Comparison of ENCODE assay signal across 8 cellular contexts in the genomic region with DNA sequence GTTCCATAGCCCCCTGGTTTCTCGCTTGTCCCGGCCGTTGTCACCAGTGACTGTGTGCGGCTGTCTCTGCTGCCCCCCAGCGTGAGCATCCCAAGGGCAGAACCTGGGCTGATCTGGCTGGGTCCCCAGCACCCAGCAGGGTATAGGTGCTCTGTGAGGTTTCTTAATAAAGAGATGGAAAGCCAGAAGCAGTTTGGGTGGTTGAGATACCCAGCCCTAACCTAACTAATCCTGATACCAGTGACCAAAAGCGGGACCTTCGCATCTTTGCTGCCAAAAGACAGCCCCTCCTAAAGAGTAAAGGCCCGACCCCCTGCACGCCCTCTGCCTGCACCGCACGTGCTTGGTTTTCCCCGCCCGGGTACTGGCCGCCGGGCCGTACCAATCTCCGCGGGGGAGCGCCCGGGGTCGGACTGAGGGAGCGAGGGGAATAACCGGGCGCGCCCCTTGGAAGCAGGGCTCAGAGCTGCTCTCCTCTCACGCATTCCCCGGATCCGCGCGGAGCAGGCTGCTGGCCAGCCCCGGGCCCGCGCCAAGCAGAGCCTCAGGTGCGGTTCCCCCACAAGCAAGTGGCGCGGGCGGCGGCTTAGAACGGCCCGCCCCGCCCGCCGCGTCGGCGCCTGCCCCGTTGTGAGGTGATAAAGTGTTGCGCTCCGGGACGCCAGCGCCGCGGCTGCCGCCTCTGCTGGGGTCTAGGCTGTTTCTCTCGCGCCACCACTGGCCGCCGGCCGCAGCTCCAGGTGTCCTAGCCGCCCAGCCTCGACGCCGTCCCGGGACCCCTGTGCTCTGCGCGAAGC. TPM values are rescaled to one million over a fixed set of nuclear protein-coding genes. Genes with fewer than 3 reads are reported as not detected.
DNase-seq lines count a peak whose midpoint lies in the region; ATAC-seq and TF ChIP-seq lines count a peak whose summit lies in the region.

A gene with protein sequence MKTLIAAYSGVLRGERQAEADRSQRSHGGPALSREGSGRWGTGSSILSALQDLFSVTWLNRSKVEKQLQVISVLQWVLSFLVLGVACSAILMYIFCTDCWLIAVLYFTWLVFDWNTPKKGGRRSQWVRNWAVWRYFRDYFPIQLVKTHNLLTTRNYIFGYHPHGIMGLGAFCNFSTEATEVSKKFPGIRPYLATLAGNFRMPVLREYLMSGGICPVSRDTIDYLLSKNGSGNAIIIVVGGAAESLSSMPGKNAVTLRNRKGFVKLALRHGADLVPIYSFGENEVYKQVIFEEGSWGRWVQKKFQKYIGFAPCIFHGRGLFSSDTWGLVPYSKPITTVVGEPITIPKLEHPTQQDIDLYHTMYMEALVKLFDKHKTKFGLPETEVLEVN (plus strand): TSS at position 667 of the 797 bp plus-strand sequence. CDS start 214 bp downstream, outside the sequence.

- H3K4me1 ChIP-seq in OCI-LY3 (ENCODE audit: low read length) = peaks cover 68% of the 10 kb centered on the region
- peaks cover 0 to 11% of the 10 kb centered on the region in 2 donors for H3K4me1 ChIP-seq in esophagus (ENCODE audit: control insufficient read depth in 2 of 2, insufficient read depth in 2 of 2, low read length in 1 of 2)

- H2AFZ ChIP-seq in OCI-LY3 (ENCODE audit: low read depth, low read length) = peak within 1 kb of the TSS; percentile 85; the same call in 1 of the 2 replicates

- peaks cover 39% of the 10 kb centered on the region for H3K79me2 ChIP-seq in OCI-LY3 (ENCODE audit: low read length)

- H3K9me3 ChIP-seq in OCI-LY3 (ENCODE audit: insufficient read depth, low read length) (no peaks in the 10 kb centered on the region), esophagus (ENCODE audit: control insufficient read depth in 2 of 2, insufficient read depth in 1 of 2, low read depth in 1 of 2, low read length in 1 of 2) (no peaks in the 10 kb centered on the region)

- H3K4me1 Mint-ChIP-seq in stimulated activated effector memory CD8-positive, alpha-beta T cell treated with anti-CD3 and anti-CD28 coated beads, Interleukin-12 subunit alpha, Interleukin-12 subunit beta, amount 100 ng/mL, for 72 hours = peaks cover 38% of the 10 kb centered on the region

- no peaks in the 10 kb centered on the region for H3K36me3 Mint-ChIP-seq in stimulated activated effector memory CD8-positive, alpha-beta T cell treated with anti-CD3 and anti-CD28 coated beads, Interleukin-12 subunit alpha, Interleukin-12 subunit beta, amount 100 ng/mL, for 72 hours

- H3K4me2 ChIP-seq in OCI-LY3 (ENCODE audit: low read length) = peak within 1 kb of the TSS; percentile 76

- H3K4me3 Mint-ChIP-seq in stimulated activated effector memory CD8-positive, alpha-beta T cell treated with anti-CD3 and anti-CD28 coated beads, Interleukin-12 subunit alpha, Interleukin-12 subunit beta, amount 100 ng/mL, for 72 hours = peak within 1 kb of the TSS; percentile 74

- peak; percentile 68 for TF ChIP-seq CTCF in OCI-LY3 (IDR thresholded peaks at IDR 0.05; ENCODE audit: low read depth, low read length)

- H3K9me3 Mint-ChIP-seq in stimulated activated effector memory CD8-positive, alpha-beta T cell treated with anti-CD3 and anti-CD28 coated beads, Interleukin-12 subunit alpha, Interleukin-12 subunit beta, amount 100 ng/mL, for 72 hours = no peaks in the 10 kb centered on the region

- DNase-seq in DMS 273 (lab: John Stamatoyannopoulos, UW; ENCODE audit: unreplicated experiment) (peak; percentile 88), HuH-7.5 (ENCODE audit: low spot score) (peak; percentile 78), activated T-cell treated with anti-CD3 and anti-CD28 coated beads for 1 hour (ENCODE audit: low read depth) (peak; percentile 61), myocyte (ENCODE audit: low read depth) (peak; percentile 46)
- peak; percentile 67 to 87 for DNase-seq in stimulated activated effector memory CD8-positive, alpha-beta T cell treated with anti-CD3 and anti-CD28 coated beads, Interleukin-12 subunit alpha, Interleukin-12 subunit beta, amount 100 ng/mL, for 72 hours (ENCODE audit: low spot score in 2 of 2)

- peak; percentile 59 for ATAC-seq in GM21526 (IDR thresholded peaks at IDR 0.05; ENCODE audit: low FRiP score, unreplicated experiment)
- ATAC-seq in stimulated activated effector memory CD8-positive, alpha-beta T cell treated with anti-CD3 and anti-CD28 coated beads, Interleukin-12 subunit alpha, Interleukin-12 subunit beta, amount 100 ng/mL, for 72 hours = peak; percentile 85

- H3K4me3 ChIP-seq in OCI-LY3 (ENCODE audit: low read length) = peak within 1 kb of the TSS; percentile 77
- H3K4me3 ChIP-seq in esophagus (ENCODE audit: low read depth in 1 of 2, low read length in 2 of 2) = peak within 1 kb of the TSS; percentile 47 to 59

- H3K9ac ChIP-seq in OCI-LY3 (ENCODE audit: low read length) = peak within 1 kb of the TSS; percentile 68

- peak within 1 kb of the TSS; percentile 94 for H3K27ac Mint-ChIP-seq in stimulated activated effector memory CD8-positive, alpha-beta T cell treated with anti-CD3 and anti-CD28 coated beads, Interleukin-12 subunit alpha, Interleukin-12 subunit beta, amount 100 ng/mL, for 72 hours

- H3K27me3 ChIP-seq in OCI-LY3 (ENCODE audit: low read depth, low read length) = no peaks in the 10 kb centered on the region
- no peaks in the 10 kb centered on the region for H3K27me3 ChIP-seq in esophagus (ENCODE audit: control insufficient read depth in 1 of 2, insufficient read depth in 2 of 2, low read length in 2 of 2)

- WGBS in esophagus, 2 donors = 2 to 3% methylated on average over 65 to 66 of the region's 66 CpGs

- H3K27ac ChIP-seq in OCI-LY3 (ENCODE audit: low read length) (peak within 1 kb of the TSS; percentile 53), esophagus (ENCODE audit: low read depth in 2 of 2, low read length in 1 of 2) (peak within 1 kb of the TSS in 1 of 2 donors; percentile 40)

- H4K20me1 ChIP-seq in OCI-LY3 (ENCODE audit: insufficient read depth, low read length) = no peaks in the 10 kb centered on the region

- H3K36me3 ChIP-seq in OCI-LY3 (replicated peaks; ENCODE audit: low read depth, low read length) (peaks cover 4% of the 10 kb centered on the region), esophagus (ENCODE audit: control insufficient read depth in 2 of 2, insufficient read depth in 2 of 2, low read length in 1 of 2) (no peaks in the 10 kb centered on the region)

RNA-seq across cellular contexts. Expression of the gene that starts here (rescaled TPM):
- 10 to 100 TPM; 13.4 to 17.2 TPM for polyA plus RNA-seq in esophagus
- 1.2 and 1.7 TPM in 2 replicates for total RNA-seq in myocyte
- 0.16 TPM for polyA plus RNA-seq in myocyte (2012)
